In the genomic region with DNA sequence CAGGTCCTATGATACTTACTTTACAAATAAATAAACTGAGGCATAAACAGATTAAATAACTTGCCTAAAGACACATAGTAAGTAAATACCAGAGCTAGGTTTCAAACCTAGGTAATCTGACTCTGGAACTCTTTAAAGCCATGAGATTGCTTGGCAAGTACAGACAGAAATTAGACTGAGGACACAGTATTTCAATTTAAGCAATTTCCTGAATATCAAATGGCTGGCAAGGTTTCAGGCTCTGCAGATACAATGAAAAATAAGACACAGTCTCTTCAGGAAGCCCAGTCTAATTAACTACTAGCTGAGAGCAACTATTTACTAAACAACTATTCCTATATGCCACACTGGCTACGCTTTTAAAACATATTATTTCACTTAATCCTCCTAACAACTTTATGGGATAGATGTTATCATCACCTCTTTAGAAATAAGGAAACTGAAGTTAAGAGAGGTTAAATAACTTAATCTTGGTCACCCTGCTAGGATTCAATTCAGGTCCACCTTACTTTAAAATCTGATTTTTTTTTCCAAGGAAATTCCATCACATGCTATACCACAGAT, we compare ENCODE assay signal across 2 cellular contexts.
TF ChIP-seq lines count a peak whose summit lies in the region.

No MANE protein-coding gene starts in this region.

TF ChIP-seq in IMR-90, 13 proteins besides CTCF, POLR2A, EP300 and RAD21:
- no peak for TF ChIP-seq RFX5 (IDR thresholded peaks at IDR 0.05; ENCODE audit: low read depth, low read length)
- no peak for TF ChIP-seq CEBPB (IDR thresholded peaks at IDR 0.05; ENCODE audit: low read depth, low read length)
- TF ChIP-seq MXI1 (IDR thresholded peaks at IDR 0.05; ENCODE audit: borderline replicate concordance, low read depth, low read length): no peak
- TF ChIP-seq RCOR1 (IDR thresholded peaks at IDR 0.05; ENCODE audit: insufficient replicate concordance, low read length): no peak
- no peak for TF ChIP-seq SMC3 (IDR thresholded peaks at IDR 0.05; ENCODE audit: low read depth, low read length)
- TF ChIP-seq MAFK (IDR thresholded peaks at IDR 0.05; ENCODE audit: low read depth, low read length): no peak
- TF ChIP-seq CHD1 (IDR thresholded peaks at IDR 0.05; ENCODE audit: low read depth, low read length): no peak
- TF ChIP-seq, protein P1, sequence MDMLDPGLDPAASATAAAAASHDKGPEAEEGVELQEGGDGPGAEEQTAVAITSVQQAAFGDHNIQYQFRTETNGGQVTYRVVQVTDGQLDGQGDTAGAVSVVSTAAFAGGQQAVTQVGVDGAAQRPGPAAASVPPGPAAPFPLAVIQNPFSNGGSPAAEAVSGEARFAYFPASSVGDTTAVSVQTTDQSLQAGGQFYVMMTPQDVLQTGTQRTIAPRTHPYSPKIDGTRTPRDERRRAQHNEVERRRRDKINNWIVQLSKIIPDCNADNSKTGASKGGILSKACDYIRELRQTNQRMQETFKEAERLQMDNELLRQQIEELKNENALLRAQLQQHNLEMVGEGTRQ (IDR thresholded peaks at IDR 0.05; ENCODE audit: low read depth, low read length): no peak
- no peak for TF ChIP-seq FOS (IDR thresholded peaks at IDR 0.05; ENCODE audit: low read depth, low read length)
- TF ChIP-seq, protein P2, sequence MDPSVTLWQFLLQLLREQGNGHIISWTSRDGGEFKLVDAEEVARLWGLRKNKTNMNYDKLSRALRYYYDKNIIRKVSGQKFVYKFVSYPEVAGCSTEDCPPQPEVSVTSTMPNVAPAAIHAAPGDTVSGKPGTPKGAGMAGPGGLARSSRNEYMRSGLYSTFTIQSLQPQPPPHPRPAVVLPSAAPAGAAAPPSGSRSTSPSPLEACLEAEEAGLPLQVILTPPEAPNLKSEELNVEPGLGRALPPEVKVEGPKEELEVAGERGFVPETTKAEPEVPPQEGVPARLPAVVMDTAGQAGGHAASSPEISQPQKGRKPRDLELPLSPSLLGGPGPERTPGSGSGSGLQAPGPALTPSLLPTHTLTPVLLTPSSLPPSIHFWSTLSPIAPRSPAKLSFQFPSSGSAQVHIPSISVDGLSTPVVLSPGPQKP (IDR thresholded peaks at IDR 0.05; ENCODE audit: borderline replicate concordance, low read depth, low read length): no peak
- no peak for TF ChIP-seq NFE2L2 (IDR thresholded peaks at IDR 0.05; ENCODE audit: low read depth, low read length)

TF ChIP-seq in SK-N-SH treated with all-trans-retinoic acid at 6 μM for 48 hours, 23 proteins besides CTCF, POLR2A, EP300 and RAD21:
- no peak for TF ChIP-seq RARB (CRISPR knock-in tag; IDR thresholded peaks at IDR 0.05)
- no peak for TF ChIP-seq BACH2 (CRISPR knock-in tag; IDR thresholded peaks at IDR 0.05; ENCODE audit: borderline replicate concordance)
- TF ChIP-seq, protein P3, sequence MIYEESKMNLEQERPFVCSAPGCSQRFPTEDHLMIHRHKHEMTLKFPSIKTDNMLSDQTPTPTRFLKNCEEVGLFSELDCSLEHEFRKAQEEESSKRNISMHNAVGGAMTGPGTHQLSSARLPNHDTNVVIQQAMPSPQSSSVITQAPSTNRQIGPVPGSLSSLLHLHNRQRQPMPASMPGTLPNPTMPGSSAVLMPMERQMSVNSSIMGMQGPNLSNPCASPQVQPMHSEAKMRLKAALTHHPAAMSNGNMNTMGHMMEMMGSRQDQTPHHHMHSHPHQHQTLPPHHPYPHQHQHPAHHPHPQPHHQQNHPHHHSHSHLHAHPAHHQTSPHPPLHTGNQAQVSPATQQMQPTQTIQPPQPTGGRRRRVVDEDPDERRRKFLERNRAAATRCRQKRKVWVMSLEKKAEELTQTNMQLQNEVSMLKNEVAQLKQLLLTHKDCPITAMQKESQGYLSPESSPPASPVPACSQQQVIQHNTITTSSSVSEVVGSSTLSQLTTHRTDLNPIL (CRISPR knock-in tag; IDR thresholded peaks at IDR 0.05; ENCODE audit: low read depth): no peak
- TF ChIP-seq ARNTL (CRISPR knock-in tag; IDR thresholded peaks at IDR 0.05; ENCODE audit: borderline replicate concordance, low read depth): no peak
- TF ChIP-seq, protein P4, sequence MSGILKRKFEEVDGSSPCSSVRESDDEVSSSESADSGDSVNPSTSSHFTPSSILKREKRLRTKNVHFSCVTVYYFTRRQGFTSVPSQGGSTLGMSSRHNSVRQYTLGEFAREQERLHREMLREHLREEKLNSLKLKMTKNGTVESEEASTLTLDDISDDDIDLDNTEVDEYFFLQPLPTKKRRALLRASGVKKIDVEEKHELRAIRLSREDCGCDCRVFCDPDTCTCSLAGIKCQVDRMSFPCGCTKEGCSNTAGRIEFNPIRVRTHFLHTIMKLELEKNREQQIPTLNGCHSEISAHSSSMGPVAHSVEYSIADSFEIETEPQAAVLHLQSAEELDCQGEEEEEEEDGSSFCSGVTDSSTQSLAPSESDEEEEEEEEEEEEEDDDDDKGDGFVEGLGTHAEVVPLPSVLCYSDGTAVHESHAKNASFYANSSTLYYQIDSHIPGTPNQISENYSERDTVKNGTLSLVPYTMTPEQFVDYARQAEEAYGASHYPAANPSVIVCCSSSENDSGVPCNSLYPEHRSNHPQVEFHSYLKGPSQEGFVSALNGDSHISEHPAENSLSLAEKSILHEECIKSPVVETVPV (CRISPR knock-in tag; IDR thresholded peaks at IDR 0.05): no peak
- no peak for TF ChIP-seq ISL1 (CRISPR knock-in tag; IDR thresholded peaks at IDR 0.05)
- TF ChIP-seq, protein P5, sequence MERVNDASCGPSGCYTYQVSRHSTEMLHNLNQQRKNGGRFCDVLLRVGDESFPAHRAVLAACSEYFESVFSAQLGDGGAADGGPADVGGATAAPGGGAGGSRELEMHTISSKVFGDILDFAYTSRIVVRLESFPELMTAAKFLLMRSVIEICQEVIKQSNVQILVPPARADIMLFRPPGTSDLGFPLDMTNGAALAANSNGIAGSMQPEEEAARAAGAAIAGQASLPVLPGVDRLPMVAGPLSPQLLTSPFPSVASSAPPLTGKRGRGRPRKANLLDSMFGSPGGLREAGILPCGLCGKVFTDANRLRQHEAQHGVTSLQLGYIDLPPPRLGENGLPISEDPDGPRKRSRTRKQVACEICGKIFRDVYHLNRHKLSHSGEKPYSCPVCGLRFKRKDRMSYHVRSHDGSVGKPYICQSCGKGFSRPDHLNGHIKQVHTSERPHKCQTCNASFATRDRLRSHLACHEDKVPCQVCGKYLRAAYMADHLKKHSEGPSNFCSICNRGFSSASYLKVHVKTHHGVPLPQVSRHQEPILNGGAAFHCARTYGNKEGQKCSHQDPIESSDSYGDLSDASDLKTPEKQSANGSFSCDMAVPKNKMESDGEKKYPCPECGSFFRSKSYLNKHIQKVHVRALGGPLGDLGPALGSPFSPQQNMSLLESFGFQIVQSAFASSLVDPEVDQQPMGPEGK (CRISPR knock-in tag; IDR thresholded peaks at IDR 0.05; ENCODE audit: borderline replicate concordance): no peak
- no peak for TF ChIP-seq ZNF8 (CRISPR knock-in tag; IDR thresholded peaks at IDR 0.05)
- TF ChIP-seq ZNF565 (CRISPR knock-in tag; conservative IDR thresholded peaks at IDR 0.05; ENCODE audit: low read depth): no peak
- TF ChIP-seq ZFP30 (CRISPR knock-in tag; IDR thresholded peaks at IDR 0.05): no peak
- TF ChIP-seq ZNF70 (CRISPR knock-in tag; IDR thresholded peaks at IDR 0.05): no peak
- no peak for TF ChIP-seq OSR1 (CRISPR knock-in tag; IDR thresholded peaks at IDR 0.05)
- no peak for TF ChIP-seq ZFP3 (CRISPR knock-in tag; IDR thresholded peaks at IDR 0.05)
- no peak for TF ChIP-seq TCF4 (CRISPR knock-in tag; IDR thresholded peaks at IDR 0.05; ENCODE audit: borderline replicate concordance)
- no peak for TF ChIP-seq TOX (CRISPR knock-in tag; IDR thresholded peaks at IDR 0.05; ENCODE audit: borderline replicate concordance)
- TF ChIP-seq ESRRG (CRISPR knock-in tag; IDR thresholded peaks at IDR 0.05): no peak
- no peak for TF ChIP-seq SNAI2 (CRISPR knock-in tag; IDR thresholded peaks at IDR 0.05)
- TF ChIP-seq ZC3H10 (CRISPR knock-in tag; IDR thresholded peaks at IDR 0.05): no peak
